Comparison of ENCODE assay signal across 13 cellular contexts in the genomic region with DNA sequence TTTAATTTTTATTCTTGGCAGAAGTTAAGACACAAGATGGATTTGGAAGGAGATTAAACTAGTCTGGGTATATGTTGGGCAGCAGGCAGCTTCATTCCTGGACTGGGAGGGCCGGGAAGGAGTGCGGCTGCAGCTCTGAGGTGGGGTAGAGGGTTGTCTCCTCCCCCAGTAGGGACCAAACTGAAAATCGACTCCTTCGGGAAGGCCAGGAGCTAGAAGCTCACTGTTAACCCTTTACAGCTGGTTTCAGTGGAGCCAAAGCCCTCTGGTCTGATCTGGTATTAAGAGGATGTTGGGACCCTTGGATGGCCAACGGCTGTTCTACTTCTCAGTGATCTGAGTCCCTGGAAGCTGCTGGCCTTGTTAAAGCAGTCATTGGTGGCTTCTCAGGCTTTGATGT. TPM values are rescaled to one million over a fixed set of nuclear protein-coding genes. Genes with fewer than 3 reads are reported as not detected.
"Had no signal": no experiment of that assay in that cellular context is flagged by ENCODE, and none has a peak within 500 bp of the region (broad histone marks: within the 10 kb centered on the region; RNA-seq: fewer than 3 reads in every experiment).

No MANE protein-coding gene starts in this region.

- H3K4me3 ChIP-seq: cardiac muscle cell, dorsolateral prefrontal cortex, tibial artery had no signal

- H3K27ac ChIP-seq: cardiac muscle cell, parathyroid adenoma, tibial artery had no signal

- H3K27ac Mint-ChIP-seq: activated CD4-positive, alpha-beta memory T cell treated with anti-CD3 and anti-CD28 coated beads for 36 hours; activated CD8-positive, alpha-beta memory T cell treated with anti-CD3 and anti-CD28 coated beads, Interleukin-2, amount 10 ng/mL, durations not matched to agents 7 days and 5 days; activated naive CD4-positive, alpha-beta T cell treated with anti-CD3 and anti-CD28 coated beads, Interleukin-2, amount 10 ng/mL, durations not matched to agents 7 days and 5 days; activated T-cell treated with anti-CD3 and anti-CD28 coated beads, Interleukin-2, amount 50 U/mL, for 24 hours; memory B cell; stimulated activated effector memory CD8-positive, alpha-beta T cell treated with anti-CD3 and anti-CD28 coated beads, Interleukin-12 subunit alpha, Interleukin-12 subunit beta, amount 100 ng/mL, for 72 hours had no signal

- H3K36me3 Mint-ChIP-seq: activated CD4-positive, alpha-beta memory T cell treated with anti-CD3 and anti-CD28 coated beads for 36 hours; activated CD8-positive, alpha-beta memory T cell treated with anti-CD3 and anti-CD28 coated beads, Interleukin-2, amount 10 ng/mL, durations not matched to agents 7 days and 5 days; activated naive CD4-positive, alpha-beta T cell treated with anti-CD3 and anti-CD28 coated beads, Interleukin-2, amount 10 ng/mL, durations not matched to agents 7 days and 5 days; memory B cell; stimulated activated effector memory CD8-positive, alpha-beta T cell treated with anti-CD3 and anti-CD28 coated beads, Interleukin-12 subunit alpha, Interleukin-12 subunit beta, amount 100 ng/mL, for 72 hours had no signal

- DNase-seq: activated CD4-positive, alpha-beta memory T cell treated with anti-CD3 and anti-CD28 coated beads for 36 hours; activated CD8-positive, alpha-beta memory T cell treated with anti-CD3 and anti-CD28 coated beads, Interleukin-2, amount 10 ng/mL, durations not matched to agents 7 days and 5 days; activated naive CD4-positive, alpha-beta T cell treated with anti-CD3 and anti-CD28 coated beads, Interleukin-2, amount 10 ng/mL, durations not matched to agents 7 days and 5 days; activated T-cell treated with anti-CD3 and anti-CD28 coated beads, Interleukin-2, amount 50 U/mL, for 24 hours; dorsolateral prefrontal cortex; hippocampal formation; kidney glomerular epithelial cell; left ventricle myocardium superior; tibial artery had no signal

- H3K4me3 Mint-ChIP-seq: activated CD4-positive, alpha-beta memory T cell treated with anti-CD3 and anti-CD28 coated beads for 36 hours; activated CD8-positive, alpha-beta memory T cell treated with anti-CD3 and anti-CD28 coated beads, Interleukin-2, amount 10 ng/mL, durations not matched to agents 7 days and 5 days; activated naive CD4-positive, alpha-beta T cell treated with anti-CD3 and anti-CD28 coated beads, Interleukin-2, amount 10 ng/mL, durations not matched to agents 7 days and 5 days; activated T-cell treated with anti-CD3 and anti-CD28 coated beads, Interleukin-2, amount 50 U/mL, for 24 hours; memory B cell; stimulated activated effector memory CD8-positive, alpha-beta T cell treated with anti-CD3 and anti-CD28 coated beads, Interleukin-12 subunit alpha, Interleukin-12 subunit beta, amount 100 ng/mL, for 72 hours had no signal

- H3K9me3 ChIP-seq: tibial artery had no signal

- H3K27me3 ChIP-seq: cardiac muscle cell, dorsolateral prefrontal cortex, tibial artery had no signal

- H3K79me2 ChIP-seq: parathyroid adenoma had no signal

- H3K9me3 Mint-ChIP-seq: activated CD4-positive, alpha-beta memory T cell treated with anti-CD3 and anti-CD28 coated beads for 36 hours; activated naive CD4-positive, alpha-beta T cell treated with anti-CD3 and anti-CD28 coated beads, Interleukin-2, amount 10 ng/mL, durations not matched to agents 7 days and 5 days; activated T-cell treated with anti-CD3 and anti-CD28 coated beads, Interleukin-2, amount 50 U/mL, for 24 hours; memory B cell; stimulated activated effector memory CD8-positive, alpha-beta T cell treated with anti-CD3 and anti-CD28 coated beads, Interleukin-12 subunit alpha, Interleukin-12 subunit beta, amount 100 ng/mL, for 72 hours had no signal

- H3K4me1 ChIP-seq: parathyroid adenoma had no signal

- H3K36me3 ChIP-seq: cardiac muscle cell had no signal

- ATAC-seq: activated CD8-positive, alpha-beta memory T cell treated with anti-CD3 and anti-CD28 coated beads, Interleukin-2, amount 10 ng/mL, durations not matched to agents 7 days and 5 days; left ventricle myocardium superior; stimulated activated effector memory CD8-positive, alpha-beta T cell treated with anti-CD3 and anti-CD28 coated beads, Interleukin-12 subunit alpha, Interleukin-12 subunit beta, amount 100 ng/mL, for 72 hours had no signal

- H3K9ac ChIP-seq: parathyroid adenoma had no signal

RNA-seq across cellular contexts. Expression of a gene that starts 17.6 kb away (rescaled TPM):
- total RNA-seq: activated CD4-positive, alpha-beta memory T cell treated with anti-CD3 and anti-CD28 coated beads for 36 hours; activated CD8-positive, alpha-beta memory T cell treated with anti-CD3 and anti-CD28 coated beads, Interleukin-2, amount 10 ng/mL, durations not matched to agents 7 days and 5 days had no signal
